ENCODE assay signal across 8 cellular contexts in the genomic region with DNA sequence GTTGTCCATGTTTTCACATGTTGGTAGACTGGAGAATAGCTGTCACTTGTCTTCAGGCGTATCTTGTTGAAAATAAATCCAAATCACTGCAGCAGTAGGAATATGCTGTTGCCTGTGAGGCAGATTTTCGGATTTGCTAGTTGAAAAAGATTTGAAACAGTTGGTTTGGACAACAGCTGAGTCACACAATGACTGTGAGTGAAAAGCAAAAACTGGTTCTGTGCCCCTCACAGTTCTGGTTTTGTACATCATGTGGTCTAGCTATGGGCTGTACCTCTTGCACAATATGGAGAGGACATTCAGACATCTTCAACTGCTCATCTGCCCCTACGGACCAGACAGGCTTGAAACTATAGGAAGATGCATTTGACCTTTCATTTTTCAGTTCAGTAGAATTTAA. TPM values are rescaled to one million over a fixed set of nuclear protein-coding genes. Genes with fewer than 3 reads are reported as not detected.
DNase-seq lines count a peak whose midpoint lies in the region; FAIRE-seq and TF ChIP-seq lines count a peak whose summit lies in the region.

No MANE protein-coding gene starts in this region.

- H3K4me3 Mint-ChIP-seq in endodermal cell: peak overlapping the region; percentile 99

- peak overlapping the region; percentile 100 for H3K27ac Mint-ChIP-seq in endodermal cell

- peaks cover 27% of the 10 kb centered on the region for H3K36me3 Mint-ChIP-seq in endodermal cell (ENCODE audit: low read depth)

- H3K4me1 Mint-ChIP-seq in endodermal cell: peaks cover 51% of the 10 kb centered on the region

- TF ChIP-seq RAD21 in neural cell (conservative IDR thresholded peaks at IDR 0.05): no peak

- 64 to 81% methylated on average over 3 of the region's 3 CpGs for WGBS in endodermal cell (ENCODE audit: insufficient coverage in 1 of 2, insufficient read length in 1 of 2), 2 experiments

- H3K4me3 ChIP-seq in GM06990 (replicated peaks; ENCODE audit: low read depth, low read length) (peak overlapping the region; percentile 99), endodermal cell (ENCODE audit: low read length) (peak overlapping the region; percentile 96), neural cell (ENCODE audit: low read length) (peak overlapping the region; percentile 99)

- peaks cover 2% of the 10 kb centered on the region for H3K27me3 Mint-ChIP-seq in endodermal cell (ENCODE audit: insufficient read depth)

- H3K9ac ChIP-seq in endodermal cell (ENCODE audit: extremely low read depth, low read length, poor library complexity, severe bottlenecking) (peak overlapping the region; percentile 99), neural cell (ENCODE audit: low read length) (peak overlapping the region; percentile 96)

- H3K27ac ChIP-seq in endodermal cell (ENCODE audit: low read depth, low read length): no peak overlapping the region
- peak overlapping the region; percentile 87 for H3K27ac ChIP-seq in neural cell (ENCODE audit: low read length)

- no peak for FAIRE-seq in RCC 7860 (lab: Jason Lieb, UNC)

- in situ Hi-C loops in GM13977 (cut with MboI; ENCODE audit: low pct_unique_long_range_greater_than_20kb, low sequenced_read_pairs, unreplicated experiment): no loop called here

- peak overlapping the region; percentile 89 for H3K4me2 ChIP-seq in neural cell (ENCODE audit: low read length)

- H3K36me3 ChIP-seq in GM06990 (ENCODE audit: control insufficient read depth, insufficient read depth, low read length): peaks cover 7% of the 10 kb centered on the region
- H3K36me3 ChIP-seq in endodermal cell (ENCODE audit: control insufficient read depth, insufficient read depth, low read length): peaks cover 38% of the 10 kb centered on the region
- no peaks in the 10 kb centered on the region for H3K36me3 ChIP-seq in neural cell (ENCODE audit: insufficient read depth, low read length)

- peaks cover 64% of the 10 kb centered on the region for H3K79me2 ChIP-seq in neural cell (replicated peaks; ENCODE audit: insufficient read depth, low read length)

- no peak for TF ChIP-seq EP300 in neural cell (conservative IDR thresholded peaks at IDR 0.05; ENCODE audit: poor library complexity, severe bottlenecking)

- peaks cover 29% of the 10 kb centered on the region for H3K4me1 ChIP-seq in endodermal cell (ENCODE audit: control insufficient read depth, insufficient read depth, low read length)

- no peaks in the 10 kb centered on the region for H3K9me3 ChIP-seq in endodermal cell (ENCODE audit: control insufficient read depth, low read length)
- no peaks in the 10 kb centered on the region for H3K9me3 ChIP-seq in neural cell (ENCODE audit: low read length)

- H3K9me2 ChIP-seq in neural cell (ENCODE audit: insufficient read depth, low read length): no peaks in the 10 kb centered on the region

- H2AFZ ChIP-seq in neural cell (ENCODE audit: low read depth, low read length): no peak overlapping the region

- DNase-seq in GM06990 (ENCODE audit: extremely low read depth, insufficient read length) (no peak), RCC 7860 (ENCODE audit: low spot score) (peak; percentile 26), endodermal cell (no peak), GM19240 (ENCODE audit: insufficient read length, low spot score) (no peak), NCI-H2227 (lab: John Stamatoyannopoulos, UW; ENCODE audit: unreplicated experiment) (no peak), GM13977 (ENCODE audit: low spot score) (no peak)
- DNase-seq in activated CD8-positive, alpha-beta memory T cell treated with anti-CD3 and anti-CD28 coated beads, Interleukin-2, amount 50 U/mL, for 48 hours: no peak

- H4K20me1 ChIP-seq in neural cell (ENCODE audit: insufficient read depth): peaks cover 11% of the 10 kb centered on the region

- H3K9me3 Mint-ChIP-seq in endodermal cell: no peaks in the 10 kb centered on the region

- H3F3A ChIP-seq in neural cell (ENCODE audit: insufficient read depth, low read length, poor library complexity, severe bottlenecking): no peaks in the 10 kb centered on the region

- TF ChIP-seq CTCF in GM06990 (IDR thresholded peaks at IDR 0.05; ENCODE audit: insufficient read depth, low read length, poor library complexity, severe bottlenecking) (no peak), endodermal cell (conservative IDR thresholded peaks at IDR 0.05) (no peak), neural cell (IDR thresholded peaks at IDR 0.05; ENCODE audit: poor library complexity, severe bottlenecking) (no peak), GM13977 (IDR thresholded peaks at IDR 0.05; ENCODE audit: extremely low read depth, insufficient read depth, missing control alignments) (no peak)

- H3K27me3 ChIP-seq in GM06990 (replicated peaks; ENCODE audit: control insufficient read depth, insufficient read depth, low read length) (no peaks in the 10 kb centered on the region), endodermal cell (ENCODE audit: control insufficient read depth, insufficient read depth, low read length, poor library complexity, severe bottlenecking) (no peaks in the 10 kb centered on the region), neural cell (ENCODE audit: insufficient read depth, low read depth, low read length) (no peaks in the 10 kb centered on the region)

TF ChIP-seq in neural cell, 6 proteins besides CTCF, POLR2A, EP300 and RAD21:
- TF ChIP-seq TAF1 (IDR thresholded peaks at IDR 0.05; ENCODE audit: low read depth) (no peak), SMC3 (conservative IDR thresholded peaks at IDR 0.05; ENCODE audit: poor library complexity) (no peak), EZH2 (IDR thresholded peaks at IDR 0.05; ENCODE audit: borderline replicate concordance, insufficient read depth, low read length, poor library complexity, severe bottlenecking) (no peak), POLR2AphosphoS5 (IDR thresholded peaks at IDR 0.05) (no peak), MXI1 (conservative IDR thresholded peaks at IDR 0.05; ENCODE audit: poor library complexity, severe bottlenecking) (no peak)
- TF ChIP-seq, protein P1, sequence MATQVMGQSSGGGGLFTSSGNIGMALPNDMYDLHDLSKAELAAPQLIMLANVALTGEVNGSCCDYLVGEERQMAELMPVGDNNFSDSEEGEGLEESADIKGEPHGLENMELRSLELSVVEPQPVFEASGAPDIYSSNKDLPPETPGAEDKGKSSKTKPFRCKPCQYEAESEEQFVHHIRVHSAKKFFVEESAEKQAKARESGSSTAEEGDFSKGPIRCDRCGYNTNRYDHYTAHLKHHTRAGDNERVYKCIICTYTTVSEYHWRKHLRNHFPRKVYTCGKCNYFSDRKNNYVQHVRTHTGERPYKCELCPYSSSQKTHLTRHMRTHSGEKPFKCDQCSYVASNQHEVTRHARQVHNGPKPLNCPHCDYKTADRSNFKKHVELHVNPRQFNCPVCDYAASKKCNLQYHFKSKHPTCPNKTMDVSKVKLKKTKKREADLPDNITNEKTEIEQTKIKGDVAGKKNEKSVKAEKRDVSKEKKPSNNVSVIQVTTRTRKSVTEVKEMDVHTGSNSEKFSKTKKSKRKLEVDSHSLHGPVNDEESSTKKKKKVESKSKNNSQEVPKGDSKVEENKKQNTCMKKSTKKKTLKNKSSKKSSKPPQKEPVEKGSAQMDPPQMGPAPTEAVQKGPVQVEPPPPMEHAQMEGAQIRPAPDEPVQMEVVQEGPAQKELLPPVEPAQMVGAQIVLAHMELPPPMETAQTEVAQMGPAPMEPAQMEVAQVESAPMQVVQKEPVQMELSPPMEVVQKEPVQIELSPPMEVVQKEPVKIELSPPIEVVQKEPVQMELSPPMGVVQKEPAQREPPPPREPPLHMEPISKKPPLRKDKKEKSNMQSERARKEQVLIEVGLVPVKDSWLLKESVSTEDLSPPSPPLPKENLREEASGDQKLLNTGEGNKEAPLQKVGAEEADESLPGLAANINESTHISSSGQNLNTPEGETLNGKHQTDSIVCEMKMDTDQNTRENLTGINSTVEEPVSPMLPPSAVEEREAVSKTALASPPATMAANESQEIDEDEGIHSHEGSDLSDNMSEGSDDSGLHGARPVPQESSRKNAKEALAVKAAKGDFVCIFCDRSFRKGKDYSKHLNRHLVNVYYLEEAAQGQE (IDR thresholded peaks at IDR 0.05; ENCODE audit: borderline replicate concordance): no peak

RNA-seq across cellular contexts. Expression of a gene that starts 1.8 kb away (rescaled TPM):
- 100 to 1,000 TPM; 322 to 372 TPM for total RNA-seq in endodermal cell
- 397 TPM for polyA plus RNA-seq in endodermal cell (2013, experiment 1 of 2)
- polyA plus RNA-seq in endodermal cell (2013, experiment 2 of 2): 397 TPM
- 168 and 202 TPM in 2 replicates for polyA plus RNA-seq in neural cell
- 152 and 156 TPM in 2 replicates for polyA minus RNA-seq in neural cell

RNA-seq across cellular contexts. Expression of a gene that starts 18.8 kb away (rescaled TPM):
- total RNA-seq in endodermal cell: 10 to 100 TPM; 31.6 to 34.0 TPM
- 27.6 TPM for polyA plus RNA-seq in endodermal cell (2013, experiment 1 of 2)
- polyA plus RNA-seq in endodermal cell (2013, experiment 2 of 2): 24.7 TPM
- 32.8 and 37.5 TPM in 2 replicates for polyA plus RNA-seq in neural cell
- 12.3 and 12.7 TPM in 2 replicates for polyA minus RNA-seq in neural cell

RNA-seq across cellular contexts. Expression of a gene that starts 24.8 kb away (rescaled TPM):
- 10 to 100 TPM; 57.6 to 66.7 TPM for total RNA-seq in endodermal cell
- 72.3 TPM for polyA plus RNA-seq in endodermal cell (2013, experiment 1 of 2)
- 52.9 TPM for polyA plus RNA-seq in endodermal cell (2013, experiment 2 of 2)
- 168 and 178 TPM in 2 replicates for polyA plus RNA-seq in neural cell
- 39.2 and 54.3 TPM in 2 replicates for polyA minus RNA-seq in neural cell

RNA-seq across cellular contexts. Expression of a gene that starts 55.8 kb away (rescaled TPM):
- 100 to 1,000 TPM; 110 to 112 TPM for total RNA-seq in endodermal cell
- 121 TPM for polyA plus RNA-seq in endodermal cell (2013, experiment 1 of 2)
- 115 TPM for polyA plus RNA-seq in endodermal cell (2013, experiment 2 of 2)
- 502 and 527 TPM in 2 replicates for polyA plus RNA-seq in neural cell
- 186 and 206 TPM in 2 replicates for polyA minus RNA-seq in neural cell
